8 cellular contexts compared by ENCODE assay signal in the genomic region with DNA sequence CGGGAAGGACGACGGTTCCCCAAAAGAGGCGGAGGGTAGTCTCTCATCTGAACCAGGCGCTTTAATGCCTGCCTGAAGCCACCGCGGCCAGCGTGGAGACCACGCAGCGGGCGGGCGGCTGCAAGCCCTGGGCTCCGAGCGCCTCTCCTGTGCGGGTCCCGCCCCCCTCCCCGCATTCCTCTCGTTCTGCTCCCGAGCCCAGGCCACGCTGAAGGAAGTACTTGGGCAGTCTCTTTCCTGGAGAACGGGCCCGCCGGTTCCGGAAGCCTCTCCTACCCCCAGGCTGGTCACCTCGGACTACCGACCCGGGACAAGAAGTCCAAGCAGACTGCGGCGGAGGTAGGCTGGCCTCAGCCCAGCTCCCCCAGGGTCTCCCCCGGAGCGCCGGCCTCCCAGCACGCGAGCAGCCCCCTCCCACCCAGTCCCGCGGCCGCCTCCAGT. TPM values are rescaled to one million over a fixed set of nuclear protein-coding genes. Genes with fewer than 3 reads are reported as not detected.
DNase-seq lines count a peak whose midpoint lies in the region; ATAC-seq, FAIRE-seq and TF ChIP-seq lines count a peak whose summit lies in the region.

No MANE protein-coding gene starts in this region.

- H3K4me3 ChIP-seq in mammary epithelial cell (replicated peaks in 1 of 3; ENCODE audit: insufficient read depth in 1 of 3, low read depth in 2 of 3, low read length in 3 of 3) (peak overlapping the region; percentile 63 to 97 (median 81)), iPS-20b (ENCODE audit: low read length) (peak overlapping the region; percentile 78), small intestine (ENCODE audit: low read depth in 1 of 2, low read length in 2 of 2) (peak overlapping the region; percentile 76 to 91)

- H3K9ac ChIP-seq in mammary epithelial cell (ENCODE audit: insufficient read depth, low read length): peak overlapping the region; percentile 46
- no peak overlapping the region; the same call in 1 of the 2 replicates for H3K9ac ChIP-seq in iPS-20b (ENCODE audit: low read depth, low read length)

- intact Hi-C loops in mammary epithelial cell (cut with micrococcal nuclease): loop anchor here (2.0 to 10.0 kb wide), 5 partner anchors 31 to 531 kb away; a partner anchor contains a TSS

- H2AFZ ChIP-seq in mammary epithelial cell (ENCODE audit: low read depth, low read length): peak overlapping the region; percentile 96

- H3K27ac ChIP-seq in mammary epithelial cell (ENCODE audit: insufficient read depth, low read depth, low read length) (no peak overlapping the region), iPS-20b (ENCODE audit: low read length) (no peak overlapping the region), small intestine (ENCODE audit: low read depth in 1 of 2, low read length in 1 of 2) (peak overlapping the region; percentile 95 to 96)

- DNase-seq in NCI-H1417 (lab: John Stamatoyannopoulos, UW) (peak; percentile 6 to 58 (median 55)), NCI-H1417 treated with DMSO at 0.1 percent for 48 hours (lab: John Stamatoyannopoulos, UW) (no peak), NCI-H226 (peak; percentile 36), mammary epithelial cell (peak; percentile 47), small intestine (peak; percentile 66)
- DNase-seq in stimulated activated naive CD4-positive, alpha-beta T cell treated with Interleukin-2 at 50 U/mL for 16 hours (lab: John Stamatoyannopoulos, UW): no peak

- H3K36me3 ChIP-seq in mammary epithelial cell (ENCODE audit: insufficient read depth, low read length) (no peaks in the 10 kb centered on the region), iPS-20b (ENCODE audit: insufficient read depth, low read depth, low read length) (no peaks in the 10 kb centered on the region), small intestine (ENCODE audit: control insufficient read depth in 2 of 2, insufficient read depth in 2 of 2, low read length in 2 of 2) (no peaks in the 10 kb centered on the region)

- FAIRE-seq in small intestine (lab: Jason Lieb, UNC): no peak

- H3K4me1 ChIP-seq in mammary epithelial cell (ENCODE audit: insufficient read depth, low read length) (peaks cover 7% of the 10 kb centered on the region), iPS-20b (ENCODE audit: insufficient read depth, low read length) (peaks cover 6% of the 10 kb centered on the region; the same call in 1 of the 2 replicates), small intestine (ENCODE audit: control insufficient read depth in 2 of 2, insufficient read depth in 1 of 2, low read depth in 1 of 2, low read length in 1 of 2) (no peaks in the 10 kb centered on the region)

- in situ Hi-C loops in mammary epithelial cell (cut with MboI; ENCODE audit: low sequenced_read_pairs in 2 of 2): no loop called here

- H3K79me2 ChIP-seq in mammary epithelial cell (ENCODE audit: insufficient read depth, low read length): peaks cover 6% of the 10 kb centered on the region

- dilution Hi-C loops in mammary epithelial cell (cut with HindIII; ENCODE audit: low sequenced_read_pairs): no loop called here

- H3K9me3 ChIP-seq in mammary epithelial cell (replicated peaks; ENCODE audit: insufficient read depth, low read length) (no peaks in the 10 kb centered on the region), iPS-20b (ENCODE audit: insufficient read depth, low read depth, low read length) (no peaks in the 10 kb centered on the region), small intestine (ENCODE audit: control insufficient read depth, low read depth) (no peaks in the 10 kb centered on the region)

- 4% methylated on average over 8 of the region's 37 CpGs for WGBS in mammary epithelial cell (ENCODE audit: low coverage, missing lambda C conversion rate)
- WGBS in small intestine, 3 donors: 0 to 1% (median 0%) methylated on average over 36 to 37 of the region's 37 CpGs

- peak; percentile 20 for ATAC-seq in GM21717 (IDR thresholded peaks at IDR 0.05; ENCODE audit: unreplicated experiment)

- no peaks in the 10 kb centered on the region for H4K20me1 ChIP-seq in mammary epithelial cell (ENCODE audit: insufficient read depth, low read length)

- peak overlapping the region; percentile 82 for H3K4me2 ChIP-seq in mammary epithelial cell (ENCODE audit: insufficient read depth, low read depth, low read length)

- H3K27me3 ChIP-seq in mammary epithelial cell (ENCODE audit: insufficient read depth, low read length) (no peaks in the 10 kb centered on the region), iPS-20b (ENCODE audit: insufficient read depth, low read length) (peaks cover 61% of the 10 kb centered on the region), small intestine (ENCODE audit: control insufficient read depth in 2 of 2, insufficient read depth in 2 of 2, low read length in 2 of 2) (no peaks in the 10 kb centered on the region)

- no TSS peak for BruUV-seq in mammary epithelial cell (replicated peaks; lab: Mats Ljungman, UMichigan)

- CTCF ChIA-PET in mammary epithelial cell (lab: Charles Lee; ENCODE audit: low non-redundant PET): interaction anchor here (1.0 kb wide), 1 partner anchor 191 kb away, joined by 13 read pairs; no protein-coding TSS in a partner anchor

- TF ChIP-seq CTCF in mammary epithelial cell (conservative IDR thresholded peaks at IDR 0.05 in 1 of 2, IDR thresholded peaks at IDR 0.05 in 1 of 2; ENCODE audit: extremely low read depth in 1 of 2, insufficient read depth in 1 of 2, low read depth in 1 of 2, low read length in 2 of 2): no peak

RNA-seq across cellular contexts. Expression of a gene that starts 0.6 kb away (rescaled TPM):
- total RNA-seq in mammary epithelial cell: 10 to 100 TPM; 26.5 to 31.0 TPM
- 38.7 TPM for polyA plus RNA-seq in mammary epithelial cell
- 46.7 TPM for polyA minus RNA-seq in mammary epithelial cell
- 10 to 100 TPM; 23.0 to 46.4 (median 34.0) TPM for polyA plus RNA-seq in small intestine

RNA-seq across cellular contexts. Expression of a gene that starts 53.1 kb away (rescaled TPM):
- under 1 TPM; 0.16 to 0.33 TPM for total RNA-seq in mammary epithelial cell
- polyA plus RNA-seq in mammary epithelial cell (0.07 TPM), small intestine (under 1 TPM in 2 of 3 donors, not detected in 1; 0.34 to 0.54 TPM)
- polyA minus RNA-seq in mammary epithelial cell: not detected

Comparison
In these comparisons a context has a peak if more than half of its experiments do, and no peak if none do; other contexts are left out.
1. DNase-seq: peak in NCI-H1417 (3 of 3), NCI-H226 (single experiment), mammary epithelial cell (single experiment) and small intestine (single experiment); none in NCI-H1417 treated with DMSO at 0.1 percent for 48 hours (single experiment) and stimulated activated naive CD4-positive, alpha-beta T cell treated with Interleukin-2 at 50 U/mL for 16 hours (single experiment).
2. H3K27ac ChIP-seq: peak in small intestine (2 of 2); none in mammary epithelial cell (single experiment) and iPS-20b (single experiment).
3. Peak in every context shown above with its lines, with median percentiles within 50 percentile points of each other: H3K4me3 ChIP-seq.